Comparison of ENCODE assay signal across 20 cellular contexts in the genomic region with DNA sequence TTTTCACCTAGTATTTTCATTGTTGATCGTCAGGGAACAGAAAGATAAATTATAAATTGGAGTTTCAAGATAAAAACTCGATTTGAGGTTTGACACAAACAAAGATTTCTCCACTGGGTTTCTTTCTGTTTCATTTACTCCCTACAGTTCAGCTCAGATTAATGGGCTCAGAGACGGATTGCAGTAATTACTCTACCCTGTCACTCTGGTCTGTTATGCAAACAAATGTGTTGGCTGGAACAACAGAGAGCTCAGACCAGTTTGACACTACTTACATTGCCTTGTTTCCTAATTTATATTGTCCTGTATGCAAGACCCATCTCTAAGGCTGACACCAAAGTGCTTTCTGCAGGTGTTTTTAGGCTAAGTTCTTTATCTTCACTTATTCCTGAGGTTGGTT.
DNase-seq lines count a peak whose midpoint lies in the region; ATAC-seq, FAIRE-seq and TF ChIP-seq lines count a peak whose summit lies in the region.
"Had no signal": no experiment of that assay in that cellular context is flagged by ENCODE, and none has a peak within 500 bp of the region (broad histone marks: within the 10 kb centered on the region; RNA-seq: fewer than 3 reads in every experiment).

No MANE protein-coding gene starts in this region.

- no peak for TF ChIP-seq CTCF in pancreas (IDR thresholded peaks at IDR 0.05)

- no peaks in the 10 kb centered on the region for H3K9me3 ChIP-seq in pancreas

- no peaks in the 10 kb centered on the region for H3K4me1 ChIP-seq in pancreas

- H3K4me3 ChIP-seq in pancreas: no peak overlapping the region

- intact Hi-C loops in pancreas (cut with DNase I): no loop called here

- ATAC-seq in pancreas (peak; percentile 61 to 94 (median 77)), GM18867 (IDR thresholded peaks at IDR 0.05; ENCODE audit: unreplicated experiment) (no peak), GM18519 (IDR thresholded peaks at IDR 0.05; ENCODE audit: low FRiP score, unreplicated experiment) (no peak)

- no peak for FAIRE-seq in pancreas (lab: Jason Lieb, UNC)
- FAIRE-seq: GM12891, RCC 7860 had no signal

- no peaks in the 10 kb centered on the region for H3K36me3 ChIP-seq in pancreas

- DNase-seq in NCI-H1417 (lab: John Stamatoyannopoulos, UW): peak in 2 of 3 experiments; percentile 42 to 75
- DNase-seq in NCI-H1417 treated with DMSO at 0.1 percent for 48 hours (lab: John Stamatoyannopoulos, UW): no peak
- DNase-seq in NCI-H345 (lab: John Stamatoyannopoulos, UW): peak; percentile 15
- DNase-seq in astrocyte of the hippocampus (ENCODE audit: low read depth, low spot score): peak; percentile 12
- DNase-seq in pancreas: no peak
- no peak for DNase-seq in NCI-H2196 (lab: John Stamatoyannopoulos, UW; ENCODE audit: unreplicated experiment)
- DNase-seq: 8988T, DMS53, EL, H9, KG1, MV-4-11, NCI-H1436, NCI-H524 treated with DMSO at 0.1 percent for 48 hours, Right ventricle myocardium superior, SW 1271 had no signal

- no peak overlapping the region for H3K27ac ChIP-seq in pancreas

- 2 to 4% methylated on average over 3 of the region's 3 CpGs for WGBS in pancreas, 2 donors

- no peaks in the 10 kb centered on the region for H3K27me3 ChIP-seq in pancreas

Comparison
In these comparisons a context has a peak if more than half of its experiments do, and no peak if none do; other contexts are left out.
1. DNase-seq: peak in NCI-H1417 (2 of 3), NCI-H345 (single experiment) and astrocyte of the hippocampus (single experiment); none in NCI-H1417 treated with DMSO at 0.1 percent for 48 hours (single experiment), pancreas (0 of 6) and NCI-H2196 (single experiment).
2. ATAC-seq: peak in pancreas (4 of 4); none in GM18867 (single experiment) and GM18519 (single experiment).